In the genomic region with DNA sequence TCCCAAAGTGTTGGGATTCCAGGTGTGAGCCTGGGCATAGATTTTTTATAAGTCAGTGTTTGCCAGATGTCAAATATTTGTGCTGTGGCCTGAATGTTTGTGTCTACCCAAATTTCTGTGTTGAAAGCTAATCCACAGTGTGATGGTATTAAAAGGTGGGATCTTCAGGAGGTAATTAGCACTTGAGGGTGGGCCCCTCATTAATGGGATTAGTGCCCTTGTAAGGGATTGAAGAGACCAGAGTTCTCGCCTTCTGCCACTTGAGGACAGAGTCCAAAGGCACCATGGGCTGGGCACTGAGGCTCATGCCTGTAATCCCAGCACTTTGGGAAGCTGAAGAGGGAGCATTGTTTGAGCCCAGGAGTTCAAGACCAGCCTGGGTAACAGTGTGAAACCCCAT, we compare ENCODE assay signal across 10 cellular contexts. TPM values are rescaled to one million over a fixed set of nuclear protein-coding genes. Genes with fewer than 3 reads are reported as not detected.
"Had no signal": no experiment of that assay in that cellular context is flagged by ENCODE, and none has a peak within 500 bp of the region (broad histone marks: within the 10 kb centered on the region; RNA-seq: fewer than 3 reads in every experiment).

No MANE protein-coding gene starts in this region.

- H3K4me3 ChIP-seq: GM23248, HAP-1, K562 had no signal

- H3K4me1 ChIP-seq: HAP-1 had no signal

- H3K9ac ChIP-seq: GM23248 had no signal

- H3K27ac Mint-ChIP-seq: HFFc6 had no signal

- H3K27ac ChIP-seq: GM23248, HL-60 had no signal

- ATAC-seq: HCT116, K562 had no signal

- H3K9me3 Mint-ChIP-seq: HFFc6 had no signal

- H3K4me3 Mint-ChIP-seq: HFFc6 had no signal

- H2AFZ ChIP-seq: GM23248 had no signal

- H3K36me3 ChIP-seq: HAP-1 had no signal

- DNase-seq: GM23248, GOT3, H7, HFFc6, IMR-90 had no signal

RNA-seq across cellular contexts. Expression of gene FBXO27, which starts 47.1 kb away (rescaled TPM):
- total RNA-seq: HT1080 had no signal
